Comparison of ENCODE assay signal across 10 cellular contexts in genomic region chr7:2307690-2308107, GRCh38.
A peak's percentile ranks its signal among the peaks of the same experiment; 100 is the strongest.
DNase-seq lines count a peak whose midpoint lies in the region; ATAC-seq and TF ChIP-seq lines count a peak whose summit lies in the region.
"Had no signal": no experiment of that assay in that cellular context is flagged by ENCODE, and none has a peak within 500 bp of the region (broad histone marks: within the 10 kb centered on the region; RNA-seq: fewer than 3 reads in every experiment).

No MANE protein-coding gene starts in this region.

- DNase-seq in GF-D8 (lab: John Stamatoyannopoulos, UW) (peak; percentile 20), NCI-H774 (lab: John Stamatoyannopoulos, UW) (no peak), NCI-H345 treated with DMSO at 0.1 percent for 48 hours (lab: John Stamatoyannopoulos, UW; ENCODE audit: unreplicated experiment) (no peak), medulla oblongata (ENCODE audit: extremely low spot score) (no peak)
- DNase-seq in stimulated activated effector memory CD8-positive, alpha-beta T cell treated with anti-CD3 and anti-CD28 coated beads, Interleukin-12 subunit alpha, Interleukin-12 subunit beta, amount 100 ng/mL, for 72 hours (ENCODE audit: low spot score in 2 of 2), result no peak
- DNase-seq: COR-L47, dermis blood vessel endothelial cell had no signal

- H3K9me3 Mint-ChIP-seq in stimulated activated effector memory CD8-positive, alpha-beta T cell treated with anti-CD3 and anti-CD28 coated beads, Interleukin-12 subunit alpha, Interleukin-12 subunit beta, amount 100 ng/mL, for 72 hours, result no peaks in the 10 kb centered on the region

- no peak overlapping the region for H3K27ac Mint-ChIP-seq in stimulated activated effector memory CD8-positive, alpha-beta T cell treated with anti-CD3 and anti-CD28 coated beads, Interleukin-12 subunit alpha, Interleukin-12 subunit beta, amount 100 ng/mL, for 72 hours

- peaks cover 18% of the 10 kb centered on the region for H3K36me3 Mint-ChIP-seq in stimulated activated effector memory CD8-positive, alpha-beta T cell treated with anti-CD3 and anti-CD28 coated beads, Interleukin-12 subunit alpha, Interleukin-12 subunit beta, amount 100 ng/mL, for 72 hours

- peak; percentile 49 for ATAC-seq in HG03045 (IDR thresholded peaks at IDR 0.05; ENCODE audit: unreplicated experiment)
- no peak for ATAC-seq in stimulated activated effector memory CD8-positive, alpha-beta T cell treated with anti-CD3 and anti-CD28 coated beads, Interleukin-12 subunit alpha, Interleukin-12 subunit beta, amount 100 ng/mL, for 72 hours

- H3K4me3 Mint-ChIP-seq in stimulated activated effector memory CD8-positive, alpha-beta T cell treated with anti-CD3 and anti-CD28 coated beads, Interleukin-12 subunit alpha, Interleukin-12 subunit beta, amount 100 ng/mL, for 72 hours, result no peak overlapping the region

- peak; percentile 32 for TF ChIP-seq POLR2A in GM19193 (IDR thresholded peaks at IDR 0.05; ENCODE audit: extremely low read depth, insufficient read depth, insufficient read length)
- TF ChIP-seq POLR2A in Raji (IDR thresholded peaks at IDR 0.05; ENCODE audit: insufficient read depth, low read depth, low read length), result peak; percentile 47

- peaks cover 15% of the 10 kb centered on the region for H3K4me1 Mint-ChIP-seq in stimulated activated effector memory CD8-positive, alpha-beta T cell treated with anti-CD3 and anti-CD28 coated beads, Interleukin-12 subunit alpha, Interleukin-12 subunit beta, amount 100 ng/mL, for 72 hours
